In genomic region chr9:72807765-72808445, GRCh38 we compare ENCODE assay signal across 13 cellular contexts.
DNase-seq lines count a peak whose midpoint lies in the region; ATAC-seq, FAIRE-seq and TF ChIP-seq lines count a peak whose summit lies in the region.
"Had no signal": no experiment of that assay in that cellular context is flagged by ENCODE, and none has a peak within 500 bp of the region (broad histone marks: within the 10 kb centered on the region; RNA-seq: fewer than 3 reads in every experiment).

No MANE protein-coding gene starts in this region.

- dilution Hi-C loops in keratinocyte (cut with MboI; ENCODE audit: extremely low pct_ligation_motif_present, low sequenced_read_pairs) = no loop called here

- H3K4me3 ChIP-seq in keratinocyte (ENCODE audit: control insufficient read depth in 2 of 3, extremely low read depth in 1 of 3, insufficient read depth in 2 of 3, low read depth in 1 of 3, low read length in 3 of 3) = no peak overlapping the region
- no peak overlapping the region for H3K4me3 ChIP-seq in CD4-positive, alpha-beta memory T cell (ENCODE audit: low read length in 2 of 2)

- H3K27me3 ChIP-seq in keratinocyte (ENCODE audit: control insufficient read depth, extremely low read depth, insufficient read depth, low read length) = no peaks in the 10 kb centered on the region
- H3K27me3 ChIP-seq in CD4-positive, alpha-beta memory T cell (ENCODE audit: insufficient read depth, low read length) = no peaks in the 10 kb centered on the region

- DNase-seq in GM10248 (ENCODE audit: extremely low spot score) (peak; percentile 8), UCSD-AML1 (lab: John Stamatoyannopoulos, UW; ENCODE audit: unreplicated experiment) (peak; percentile 7), keratinocyte (ENCODE audit: low read depth, low spot score) (no peak), NOMO-1 (lab: John Stamatoyannopoulos, UW; ENCODE audit: unreplicated experiment in 2 of 2) (no peak)
- DNase-seq in CD4-positive, alpha-beta memory T cell = no peak
- DNase-seq: EL, NCI-H2029, T-cell had no signal

- CTCF ChIA-PET in GM10248 (lab: Yijun Ruan, JAX) = interaction anchor here (0.9 to 3.7 kb wide), 7 partner anchors 10 to 527 kb away, joined by 3 to 11 read pairs (median 5); no protein-coding TSS in a partner anchor
- CTCF ChIA-PET in CD4-positive, alpha-beta memory T cell (lab: Charles Lee; ENCODE audit: partially characterized antibody) = interaction anchor here (1.1 kb wide), 1 partner anchor 14 kb away, joined by 5 read pairs; no protein-coding TSS in a partner anchor

- no peak for FAIRE-seq in keratinocyte (lab: Jason Lieb, UNC)
- FAIRE-seq: colon, urothelium cell line had no signal

- POLR2A ChIA-PET in GM10248 (lab: Yijun Ruan, JAX) = no interaction called here
- POLR2A ChIA-PET in CD4-positive, alpha-beta memory T cell (lab: Charles Lee; ENCODE audit: partially characterized antibody) = no interaction called here

- no peaks in the 10 kb centered on the region for H3K9me1 ChIP-seq in keratinocyte (ENCODE audit: control insufficient read depth, extremely low read depth, insufficient read depth, low read length)

- no peaks in the 10 kb centered on the region for H3K79me2 ChIP-seq in keratinocyte (ENCODE audit: control insufficient read depth, insufficient read depth, low read length)

- H3K9me3 Mint-ChIP-seq in CD4-positive, alpha-beta memory T cell = peaks cover 0 to 2% (median 0%) of the 10 kb centered on the region in 8 donors
- H3K9me3 Mint-ChIP-seq: T-cell had no signal

- no peak overlapping the region for H3K27ac Mint-ChIP-seq in CD4-positive, alpha-beta memory T cell
- H3K27ac Mint-ChIP-seq: T-cell had no signal

- no peaks in the 10 kb centered on the region for H3K4me1 Mint-ChIP-seq in CD4-positive, alpha-beta memory T cell
- H3K4me1 Mint-ChIP-seq: T-cell had no signal

- no peaks in the 10 kb centered on the region for H3K9me3 ChIP-seq in keratinocyte (ENCODE audit: control insufficient read depth, low read depth, low read length)
- no peaks in the 10 kb centered on the region for H3K9me3 ChIP-seq in CD4-positive, alpha-beta memory T cell (ENCODE audit: control insufficient read depth in 1 of 2, low read length in 2 of 2)

- H3K9ac ChIP-seq in keratinocyte (ENCODE audit: control insufficient read depth, extremely low read depth, insufficient read depth, low read length) = no peak overlapping the region

- intact Hi-C loops in CD4-positive, alpha-beta memory T cell (cut with micrococcal nuclease) = no loop called here

- no peak overlapping the region for H3K27ac ChIP-seq in keratinocyte (ENCODE audit: control insufficient read depth, insufficient read depth, low read length)
- no peak overlapping the region for H3K27ac ChIP-seq in CD4-positive, alpha-beta memory T cell (ENCODE audit: low read depth, low read length)

- H3K36me3 Mint-ChIP-seq in CD4-positive, alpha-beta memory T cell = no peaks in the 10 kb centered on the region
- H3K36me3 Mint-ChIP-seq: T-cell had no signal

- H3K36me3 ChIP-seq in keratinocyte (ENCODE audit: control insufficient read depth in 2 of 2, extremely low read depth in 1 of 2, insufficient read depth in 2 of 2, low read length in 2 of 2) = no peaks in the 10 kb centered on the region
- no peaks in the 10 kb centered on the region for H3K36me3 ChIP-seq in CD4-positive, alpha-beta memory T cell (ENCODE audit: insufficient read depth, low read length)

- TF ChIP-seq CTCF in GM10248 (IDR thresholded peaks at IDR 0.05; ENCODE audit: control extremely low read depth, extremely low read depth, low read depth, missing control alignments) (no peak), keratinocyte (optimal IDR thresholded peaks at IDR 0.05 in 1 of 3, IDR thresholded peaks at IDR 0.05 in 1 of 3, conservative IDR thresholded peaks at IDR 0.05 in 1 of 3; ENCODE audit: extremely low read depth in 1 of 3, insufficient read depth in 2 of 3, low read length in 3 of 3) (peak; percentile 41 to 49 (median 45))

- H2AFZ ChIP-seq in keratinocyte (ENCODE audit: control insufficient read depth, low read length) = no peak overlapping the region

- H3K4me3 Mint-ChIP-seq in CD4-positive, alpha-beta memory T cell = no peak overlapping the region
- H3K4me3 Mint-ChIP-seq: T-cell had no signal

- no peak overlapping the region for H3K4me2 ChIP-seq in keratinocyte (ENCODE audit: control insufficient read depth, extremely low read depth, insufficient read depth, low read depth, low read length)

- H3K4me1 ChIP-seq in keratinocyte (ENCODE audit: control insufficient read depth, extremely low read depth, insufficient read depth, low read length) = no peaks in the 10 kb centered on the region
- H3K4me1 ChIP-seq in CD4-positive, alpha-beta memory T cell (ENCODE audit: insufficient read depth, low read length) = no peaks in the 10 kb centered on the region

- no peaks in the 10 kb centered on the region for H4K20me1 ChIP-seq in keratinocyte (ENCODE audit: control insufficient read depth, extremely low read depth, insufficient read depth, low read length)

- ATAC-seq in HG03103 (IDR thresholded peaks at IDR 0.05; ENCODE audit: low read depth, unreplicated experiment) (peak; percentile 82), HG03432 (IDR thresholded peaks at IDR 0.05; ENCODE audit: unreplicated experiment) (no peak), HG03354 (IDR thresholded peaks at IDR 0.05; ENCODE audit: poor library complexity, severe bottlenecking, unreplicated experiment) (no peak)
- ATAC-seq: T-cell had no signal

- H3K27me3 Mint-ChIP-seq in CD4-positive, alpha-beta memory T cell = peaks cover 2 to 5% of the 10 kb centered on the region in 2 donors

Comparison
In these comparisons a context has a peak if more than half of its experiments do, and no peak if none do; other contexts are left out.
1. DNase-seq: peak in GM10248 (single experiment) and UCSD-AML1 (single experiment); none in keratinocyte (single experiment), CD4-positive, alpha-beta memory T cell (0 of 5) and NOMO-1 (0 of 2).